23 cellular contexts compared by ENCODE assay signal in the genomic region with DNA sequence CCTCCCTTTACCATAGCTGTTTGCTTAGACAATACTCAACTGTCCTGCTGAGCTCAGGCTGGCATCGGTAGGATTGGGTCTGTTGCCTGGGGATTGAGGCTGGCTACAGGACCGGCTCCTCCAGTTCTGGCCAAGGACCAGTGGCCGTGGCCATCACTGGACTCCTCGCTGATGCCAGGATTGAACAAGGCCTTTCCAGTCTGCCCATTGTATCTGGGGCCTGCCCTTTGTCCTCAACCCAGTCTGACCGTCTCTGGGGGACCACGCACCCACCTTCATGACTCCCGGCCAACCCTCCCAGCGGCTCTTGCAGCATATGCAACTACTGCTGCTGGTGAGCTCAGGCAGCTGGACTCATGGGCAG. TPM values are rescaled to one million over a fixed set of nuclear protein-coding genes. Genes with fewer than 3 reads are reported as not detected.
A peak's percentile ranks its signal among the peaks of the same experiment; 100 is the strongest.
DNase-seq lines count a peak whose midpoint lies in the region; ATAC-seq, FAIRE-seq and TF ChIP-seq lines count a peak whose summit lies in the region.
"Had no signal": no experiment of that assay in that cellular context is flagged by ENCODE, and none has a peak within 500 bp of the region (broad histone marks: within the 10 kb centered on the region; RNA-seq: fewer than 3 reads in every experiment).

No MANE protein-coding gene starts in this region.

- no peaks in the 10 kb centered on the region for H4K20me1 ChIP-seq in HepG2 (ENCODE audit: insufficient read depth, low read length)
- no peaks in the 10 kb centered on the region for H4K20me1 ChIP-seq in SK-N-SH (ENCODE audit: insufficient read depth)

- H3K4me1 ChIP-seq in HepG2 (ENCODE audit: insufficient read depth, low read length) (peaks cover 42% of the 10 kb centered on the region), right lobe of liver (peaks cover 0 to 23% (median 8%) of the 10 kb centered on the region in 4 donors), testis (peaks cover 52% of the 10 kb centered on the region), SK-N-SH (ENCODE audit: control insufficient read depth in 1 of 2, insufficient read depth in 2 of 2, low read depth in 1 of 2, low read length in 1 of 2) (peaks cover 18 to 33% of the 10 kb centered on the region in 2 experiments; a peak in 2 of 4 replicates)

- H3K36me3 ChIP-seq in HepG2 (replicated peaks in 1 of 2; ENCODE audit: control insufficient read depth in 1 of 2, insufficient read depth in 2 of 2, low read length in 2 of 2) (no peaks in the 10 kb centered on the region), right lobe of liver (no peaks in the 10 kb centered on the region), testis (ENCODE audit: low read depth, missing control alignments) (no peaks in the 10 kb centered on the region), SK-N-SH (replicated peaks in 1 of 2; ENCODE audit: control insufficient read depth in 1 of 2, insufficient read depth in 2 of 2, low read length in 1 of 2) (no peaks in the 10 kb centered on the region)

- no peak for FAIRE-seq in HepG2 (lab: Jason Lieb, UNC)
- FAIRE-seq: A204.1, GM12892, RCC 7860 had no signal

- intact Hi-C loops in HepG2 (cut with micrococcal nuclease; ENCODE audit: unreplicated experiment) (no loop called here), right lobe of liver (cut with DNase I) (no loop called here), testis (cut with DNase I; ENCODE audit: low total_unique reads) (no loop called here)

- H3K4me3 ChIP-seq in HepG2 (replicated peaks in 1 of 3; ENCODE audit: insufficient read depth in 1 of 3, low read depth in 2 of 3, low read length in 3 of 3) (no peak overlapping the region), right lobe of liver (no peak overlapping the region), testis (no peak overlapping the region), SK-N-SH (ENCODE audit: low read depth in 2 of 2, low read length in 1 of 2) (no peak overlapping the region)

- no peak overlapping the region for H3K27ac ChIP-seq in HepG2 (ENCODE audit: extremely low read length, insufficient read depth, low read length)
- no peak overlapping the region for H3K27ac ChIP-seq in right lobe of liver
- peak overlapping the region; percentile 74 to 89 for H3K27ac ChIP-seq in testis
- H3K27ac ChIP-seq in SK-N-SH (ENCODE audit: low read depth in 2 of 2, low read length in 1 of 2): peak overlapping the region in 1 of 2 experiments; percentile 90; a peak in 1 of 4 replicates

- no peak for TF ChIP-seq EP300 in HepG2 (IDR thresholded peaks at IDR 0.05; ENCODE audit: low read depth in 2 of 2, low read length in 2 of 2)
- TF ChIP-seq EP300 in HepG2 (CRISPR knock-in tag; IDR thresholded peaks at IDR 0.05; ENCODE audit: borderline replicate concordance): no peak
- TF ChIP-seq EP300 in SK-N-SH (IDR thresholded peaks at IDR 0.05; ENCODE audit: borderline replicate concordance in 1 of 2, low read depth in 1 of 2, low read length in 1 of 2): no peak

- peaks cover 4% of the 10 kb centered on the region for H3F3A ChIP-seq in SK-N-SH (replicated peaks; ENCODE audit: insufficient read depth)

- TF ChIP-seq CTCF in HepG2 (CRISPR knock-in tag; IDR thresholded peaks at IDR 0.05) (no peak), right lobe of liver (IDR thresholded peaks at IDR 0.05) (no peak), testis (IDR thresholded peaks at IDR 0.05) (no peak), SK-N-SH (IDR thresholded peaks at IDR 0.05) (no peak)

- peaks cover 0 to 5% of the 10 kb centered on the region in 2 experiments; a peak in 1 of 5 replicates for H3K27me3 ChIP-seq in HepG2 (ENCODE audit: control insufficient read depth in 1 of 2, insufficient read depth in 2 of 2, low read length in 2 of 2)
- H3K27me3 ChIP-seq in right lobe of liver: no peaks in the 10 kb centered on the region
- H3K27me3 ChIP-seq in testis: no peaks in the 10 kb centered on the region
- H3K27me3 ChIP-seq in SK-N-SH (ENCODE audit: insufficient read depth): no peaks in the 10 kb centered on the region

- no TSS peak for BruUV-seq in HepG2 (replicated peaks; lab: Mats Ljungman, UMichigan)

- in situ Hi-C loops in HepG2 (cut with HindIII; ENCODE audit: extremely low pct_ligation_motif_present, low pct_unique_long_range_greater_than_20kb): no loop called here

- TF ChIP-seq RAD21 in HepG2 (CRISPR knock-in tag; IDR thresholded peaks at IDR 0.05): no peak
- no peak for TF ChIP-seq RAD21 in SK-N-SH (IDR thresholded peaks at IDR 0.05; ENCODE audit: low read length)

- ATAC-seq in HepG2: peak; percentile 6; the same call in 2 of the 3 replicates
- ATAC-seq in right lobe of liver: no peak

- H3K9ac ChIP-seq in HepG2 (ENCODE audit: insufficient read depth, low read depth, low read length) (no peak overlapping the region), SK-N-SH (no peak overlapping the region)

- no peak overlapping the region for H2AFZ ChIP-seq in HepG2 (ENCODE audit: low read length)
- no peak overlapping the region for H2AFZ ChIP-seq in SK-N-SH (ENCODE audit: low read depth)

- POLR2A ChIA-PET in HepG2 (lab: Yijun Ruan, JAX): interaction anchor here (0.7 to 3.7 kb wide), 8 partner anchors 9 to 119 kb away, joined by 3 to 37 read pairs (median 9); a partner anchor contains a TSS
- POLR2A ChIA-PET in SK-N-SH (lab: Yijun Ruan, JAX): interaction anchor here (2.3 to 4.6 kb wide), 5 partner anchors 9 to 92 kb away, joined by 9 to 90 read pairs (median 28); a partner anchor contains a TSS

- no peaks in the 10 kb centered on the region for H3K79me2 ChIP-seq in HepG2 (ENCODE audit: insufficient read depth, low read length)
- no peaks in the 10 kb centered on the region for H3K79me2 ChIP-seq in SK-N-SH (ENCODE audit: insufficient read depth)

- no peaks in the 10 kb centered on the region for H3K9me2 ChIP-seq in SK-N-SH

- no peaks in the 10 kb centered on the region for H3K9me3 ChIP-seq in HepG2 (ENCODE audit: low read length)
- H3K9me3 ChIP-seq in right lobe of liver: no peaks in the 10 kb centered on the region
- H3K9me3 ChIP-seq in testis: no peaks in the 10 kb centered on the region
- no peaks in the 10 kb centered on the region for H3K9me3 ChIP-seq in SK-N-SH

- TF ChIP-seq POLR2A in HepG2 (IDR thresholded peaks at IDR 0.05; ENCODE audit: insufficient read depth in 1 of 2, low read depth in 2 of 2, low read length in 2 of 2): no peak
- no peak for TF ChIP-seq POLR2A in right lobe of liver (IDR thresholded peaks at IDR 0.05)
- no peak for TF ChIP-seq POLR2A in testis (IDR thresholded peaks at IDR 0.05)

- CTCF ChIA-PET in HepG2 (lab: Yijun Ruan, JAX; ENCODE audit: low intra/inter-chr PET ratio, low total read pairs): no interaction called here
- CTCF ChIA-PET in SK-N-SH (lab: Yijun Ruan, JAX): interaction anchor here (0.7 to 3.4 kb wide), 4 partner anchors 9 to 28 kb away, joined by 3 to 10 read pairs (median 6); a partner anchor contains a TSS

- H3K4me2 ChIP-seq in HepG2 (ENCODE audit: low read depth, low read length) (no peak overlapping the region), SK-N-SH (no peak overlapping the region)

- DNase-seq in HepG2 (ENCODE audit: low spot score): no peak
- DNase-seq in right lobe of liver: no peak
- peak; percentile 22 for DNase-seq in cerebellar cortex (ENCODE audit: low spot score)
- DNase-seq in midbrain (lab: John Stamatoyannopoulos, UW): peak; percentile 62
- no peak for DNase-seq in testis
- no peak for DNase-seq in stimulated activated naive CD4-positive, alpha-beta T cell treated with Interleukin-2 at 50 U/mL for 16 hours (lab: John Stamatoyannopoulos, UW)
- DNase-seq in UCSD-AML1 (lab: John Stamatoyannopoulos, UW; ENCODE audit: unreplicated experiment): no peak
- no peak for DNase-seq in SK-N-SH
- DNase-seq: DMS79 treated with DMSO at 0.1 percent for 48 hours, GDM1, GOT3, HFFc6, Karpas-422, MM.1S, NCI-H1105, NCI-H187, NCI-H446, NCI-H82, SHP77 treated with DMSO at 0.1 percent for 48 hours had no signal

- WGBS in HepG2 (ENCODE audit: low lambda C conversion rate): 72% methylated on average over 6 of the region's 8 CpGs
- no CpG with 5 or more reads among the region's 8 CpGs for WGBS in right lobe of liver (ENCODE audit: insufficient coverage, low coverage, low lambda C conversion rate, missing lambda C conversion rate)
- 59% methylated on average over 8 of the region's 8 CpGs; no CpG with 5 or more reads in 1 of the 2 donors for WGBS in testis, 2 donors
- 80% methylated on average over 2 of the region's 8 CpGs for WGBS in SK-N-SH (ENCODE audit: low lambda C conversion rate)

RNA-seq across cellular contexts. Expression of a gene that starts 28.7 kb away (rescaled TPM):
- total RNA-seq in HepG2 (2016; rRNA removed; fragmentation: Illumina TruSeq; extraction: Trizol): 0.11 and 0.29 TPM in 2 replicates
- total RNA-seq in HepG2 (2016; cell fraction: cytosol; rRNA removed; fragmentation: Illumina TruSeq; extraction: Trizol; ENCODE audit: low read depth): 1.1 and 1.3 TPM in 2 replicates
- total RNA-seq in HepG2 (2016; cell fraction: insoluble cytoplasmic fraction; rRNA removed; fragmentation: Illumina TruSeq; extraction: Trizol): 0.41 TPM in 1 of 2 replicates, not detected in the other
- total RNA-seq in HepG2 (2016; cell fraction: membrane; rRNA removed; fragmentation: Illumina TruSeq; extraction: Trizol): 1.6 and 1.9 TPM in 2 replicates
- total RNA-seq in HepG2 (2016; cell fraction: nucleus; rRNA removed; fragmentation: Illumina TruSeq; extraction: Trizol): 0.93 and 1.0 TPM in 2 replicates
- 0.18 and 0.26 TPM in 2 replicates for polyA plus RNA-seq in HepG2 (2011; rRNA removed)
- 0.08 and 0.21 TPM in 2 replicates for polyA plus RNA-seq in HepG2 (2011; cell fraction: cytosol; rRNA removed)
- 0.19 and 0.51 TPM in 2 replicates for polyA plus RNA-seq in HepG2 (2011; cell fraction: nucleus; rRNA removed)
- not detected in 2 replicates for polyA plus RNA-seq in HepG2 (2012)
- polyA plus RNA-seq in HepG2 (2016; cell fraction: cytosol; fragmentation: Illumina TruSeq; extraction: Trizol; ENCODE audit: low read depth): not detected in 2 replicates
- polyA plus RNA-seq in HepG2 (2016; cell fraction: insoluble cytoplasmic fraction; fragmentation: Illumina TruSeq; extraction: Trizol; ENCODE audit: low read depth): not detected in 2 replicates
- polyA plus RNA-seq in HepG2 (2016; cell fraction: membrane; fragmentation: Illumina TruSeq; extraction: Trizol; ENCODE audit: low read depth): 0.26 and 0.30 TPM in 2 replicates
- 1.2 TPM in 1 of 2 replicates, not detected in the other for polyA plus RNA-seq in HepG2 (2016; cell fraction: nucleus; fragmentation: Illumina TruSeq; extraction: Trizol; ENCODE audit: insufficient read depth, low read depth)
- polyA minus RNA-seq in HepG2 (2011; rRNA and poly(A)+ RNA removed; ENCODE audit: low replicate concordance): 0.74 and 1.7 TPM in 2 replicates
- polyA minus RNA-seq in HepG2 (2011; cell fraction: cytosol; rRNA and poly(A)+ RNA removed): 0.69 and 1.3 TPM in 2 replicates
- polyA minus RNA-seq in HepG2 (2011; cell fraction: nucleus; rRNA and poly(A)+ RNA removed): 0.77 and 1.6 TPM in 2 replicates
- total RNA-seq in right lobe of liver: 1 to 10 TPM in 3 of 6 experiments, under 1 TPM in 1, not detected in 2; 0.40 to 3.7 (median 2.3) TPM
- 10 to 100 TPM; 11.2 to 13.6 TPM for total RNA-seq in testis
- 15.9 TPM for polyA plus RNA-seq in testis (ENCODE audit: insufficient read depth, low read depth, low replicate concordance)
- polyA plus RNA-seq in SK-N-SH (2012; rRNA removed): 0.33 and 0.42 TPM in 2 replicates
- 0.21 and 0.42 TPM in 2 replicates for polyA plus RNA-seq in SK-N-SH (2012; cell fraction: cytosol; rRNA removed)
- 1.9 and 2.3 TPM in 2 replicates for polyA plus RNA-seq in SK-N-SH (2012; cell fraction: nucleus; rRNA removed)
- polyA plus RNA-seq: CD4-positive, CD25-positive, alpha-beta regulatory T cell had no signal

RNA-seq across cellular contexts. Expression of a gene that starts 37.0 kb away (rescaled TPM):
- total RNA-seq in HepG2 (2016; rRNA removed; fragmentation: Illumina TruSeq; extraction: Trizol) (18.2 and 26.5 TPM in 2 replicates), right lobe of liver (10 to 100 TPM in 3 of 6 experiments, 1 to 10 TPM in 3; 3.3 to 17.4 (median 9.9) TPM), testis (10 to 100 TPM; 17.7 to 29.4 TPM)
- total RNA-seq in HepG2 (2016; cell fraction: cytosol; rRNA removed; fragmentation: Illumina TruSeq; extraction: Trizol; ENCODE audit: low read depth): 3.5 and 5.7 TPM in 2 replicates
- 22.4 and 25.2 TPM in 2 replicates for total RNA-seq in HepG2 (2016; cell fraction: insoluble cytoplasmic fraction; rRNA removed; fragmentation: Illumina TruSeq; extraction: Trizol)
- 7.7 TPM in 2 replicates for total RNA-seq in HepG2 (2016; cell fraction: membrane; rRNA removed; fragmentation: Illumina TruSeq; extraction: Trizol)
- 6.2 and 8.8 TPM in 2 replicates for total RNA-seq in HepG2 (2016; cell fraction: nucleus; rRNA removed; fragmentation: Illumina TruSeq; extraction: Trizol)
- polyA plus RNA-seq in HepG2 (2011; rRNA removed) (10.6 and 12.7 TPM in 2 replicates), testis (ENCODE audit: insufficient read depth, low read depth, low replicate concordance) (74.5 TPM), SK-N-SH (2012; rRNA removed) (1.2 and 1.3 TPM in 2 replicates)
- polyA plus RNA-seq in HepG2 (2011; cell fraction: cytosol; rRNA removed): 7.9 and 13.0 TPM in 2 replicates
- polyA plus RNA-seq in HepG2 (2011; cell fraction: nucleus; rRNA removed): 6.3 and 7.4 TPM in 2 replicates
- 6.7 and 7.8 TPM in 2 replicates for polyA plus RNA-seq in HepG2 (2012)
- polyA plus RNA-seq in HepG2 (2016; cell fraction: cytosol; fragmentation: Illumina TruSeq; extraction: Trizol; ENCODE audit: low read depth): 2.9 and 4.2 TPM in 2 replicates
- 18.1 and 22.6 TPM in 2 replicates for polyA plus RNA-seq in HepG2 (2016; cell fraction: insoluble cytoplasmic fraction; fragmentation: Illumina TruSeq; extraction: Trizol; ENCODE audit: low read depth)
- 3.2 and 4.7 TPM in 2 replicates for polyA plus RNA-seq in HepG2 (2016; cell fraction: membrane; fragmentation: Illumina TruSeq; extraction: Trizol; ENCODE audit: low read depth)
- 11.5 and 13.0 TPM in 2 replicates for polyA plus RNA-seq in HepG2 (2016; cell fraction: nucleus; fragmentation: Illumina TruSeq; extraction: Trizol; ENCODE audit: insufficient read depth, low read depth)
- 9.5 and 243 TPM in 2 replicates for polyA minus RNA-seq in HepG2 (2011; rRNA and poly(A)+ RNA removed; ENCODE audit: low replicate concordance)
- polyA minus RNA-seq in HepG2 (2011; cell fraction: cytosol; rRNA and poly(A)+ RNA removed): 5.7 and 10.2 TPM in 2 replicates
- polyA minus RNA-seq in HepG2 (2011; cell fraction: nucleus; rRNA and poly(A)+ RNA removed): 3.7 and 5.7 TPM in 2 replicates
- 0.94 and 1.5 TPM in 2 replicates for polyA plus RNA-seq in SK-N-SH (2012; cell fraction: cytosol; rRNA removed)
- 1.4 and 2.0 TPM in 2 replicates for polyA plus RNA-seq in SK-N-SH (2012; cell fraction: nucleus; rRNA removed)

Comparison
In these comparisons a context has a peak if more than half of its experiments do, and no peak if none do; other contexts are left out.
1. DNase-seq: peak in cerebellar cortex (single experiment) and midbrain (single experiment); none in HepG2 (single experiment), right lobe of liver (0 of 3), testis (single experiment), stimulated activated naive CD4-positive, alpha-beta T cell treated with Interleukin-2 at 50 U/mL for 16 hours (single experiment), UCSD-AML1 (single experiment) and SK-N-SH (single experiment).
2. H3K27ac ChIP-seq: peak in testis (2 of 2); none in HepG2 (single experiment) and right lobe of liver (0 of 3).